Comparison of ENCODE assay signal across 8 cellular contexts in genomic region chr7:87154569-87154968, GRCh38. TPM values are rescaled to one million over a fixed set of nuclear protein-coding genes. Genes with fewer than 3 reads are reported as not detected.
DNase-seq lines count a peak whose midpoint lies in the region; ATAC-seq and TF ChIP-seq lines count a peak whose summit lies in the region.

No MANE protein-coding gene starts in this region.

- no peak for TF ChIP-seq CTCF in WTC11 (IDR thresholded peaks at IDR 0.05)

- peaks cover 15% of the 10 kb centered on the region for H3K36me3 Mint-ChIP-seq in activated CD4-positive, alpha-beta T cell treated with anti-CD3 and anti-CD28 coated beads, Interleukin-2, amount 10 ng/mL, durations not matched to agents 24 days and 14 days (ENCODE audit: low read depth)
- peaks cover 10% of the 10 kb centered on the region for H3K36me3 Mint-ChIP-seq in WTC11

- CTCF ChIA-PET in WTC11 (lab: Charles Lee), result interaction anchor here (0.9 to 2.5 kb wide), 2 partner anchors 64 to 249 kb away, joined by 3 to 7 read pairs; no protein-coding TSS in a partner anchor

- H3K27ac ChIP-seq in right cardiac atrium (ENCODE audit: low read length), result no peak overlapping the region
- no peak overlapping the region for H3K27ac ChIP-seq in stomach smooth muscle (ENCODE audit: low read length)
- no peak overlapping the region for H3K27ac ChIP-seq in effector memory CD4-positive, alpha-beta T cell (ENCODE audit: insufficient read depth, low read length, poor library complexity, severe bottlenecking)

- WGBS in right cardiac atrium, result 32% methylated on average over 3 of the region's 3 CpGs

- no peaks in the 10 kb centered on the region for H3K9me3 ChIP-seq in right cardiac atrium (ENCODE audit: control insufficient read depth, low read length)
- no peaks in the 10 kb centered on the region for H3K9me3 ChIP-seq in stomach smooth muscle (ENCODE audit: control insufficient read depth in 2 of 2, low read length in 2 of 2)
- H3K9me3 ChIP-seq in effector memory CD4-positive, alpha-beta T cell (ENCODE audit: control insufficient read depth, low read length), result no peaks in the 10 kb centered on the region

- no peak overlapping the region for H3K27ac Mint-ChIP-seq in activated CD4-positive, alpha-beta T cell treated with anti-CD3 and anti-CD28 coated beads, Interleukin-2, amount 10 ng/mL, durations not matched to agents 24 days and 14 days
- peak overlapping the region; percentile 57; the same call in 1 of the 2 replicates for H3K27ac Mint-ChIP-seq in WTC11

- H3K4me1 ChIP-seq in right cardiac atrium (ENCODE audit: control insufficient read depth, insufficient read depth, low read length) (no peaks in the 10 kb centered on the region), stomach smooth muscle (ENCODE audit: control insufficient read depth, insufficient read depth, low read length) (peaks cover 2% of the 10 kb centered on the region)
- peaks cover 24% of the 10 kb centered on the region for H3K4me1 ChIP-seq in effector memory CD4-positive, alpha-beta T cell (ENCODE audit: control insufficient read depth, insufficient read depth, low read length, poor library complexity, severe bottlenecking)

- no peaks in the 10 kb centered on the region for H3K27me3 ChIP-seq in right cardiac atrium (ENCODE audit: control insufficient read depth, insufficient read depth)
- H3K27me3 ChIP-seq in stomach smooth muscle (ENCODE audit: control insufficient read depth in 1 of 2, insufficient read depth in 2 of 2, low read length in 2 of 2), result no peaks in the 10 kb centered on the region
- H3K27me3 ChIP-seq in effector memory CD4-positive, alpha-beta T cell (replicated peaks; ENCODE audit: control insufficient read depth, insufficient read depth, low read length, poor library complexity, severe bottlenecking), result no peaks in the 10 kb centered on the region

- H3K9ac ChIP-seq in stomach smooth muscle (ENCODE audit: low read length in 2 of 2), result peak overlapping the region in 1 of 2 donors; percentile 98

- POLR2A ChIA-PET in WTC11 (lab: Charles Lee), result interaction anchor here (1.2 kb wide), 1 partner anchor 66 kb away, joined by 4 read pairs; no protein-coding TSS in a partner anchor

- H3K4me1 Mint-ChIP-seq in activated CD4-positive, alpha-beta T cell treated with anti-CD3 and anti-CD28 coated beads, Interleukin-2, amount 10 ng/mL, durations not matched to agents 24 days and 14 days, result peaks cover 33% of the 10 kb centered on the region
- peaks cover 40% of the 10 kb centered on the region for H3K4me1 Mint-ChIP-seq in WTC11

- no peak for ATAC-seq in WTC11
- ATAC-seq in right cardiac atrium, result no peak
- no peak for ATAC-seq in GM21423 (IDR thresholded peaks at IDR 0.05; ENCODE audit: unreplicated experiment)

- intact Hi-C loops in activated CD4-positive, alpha-beta T cell treated with anti-CD3 and anti-CD28 coated beads, Interleukin-2, amount 10 ng/mL, durations not matched to agents 24 days and 14 days (cut with micrococcal nuclease), result loop anchor here (5.0 kb wide), 3 partner anchors 33 to 723 kb away; partner anchors contain the start of genes DBF4, RUNDC3B and SLC25A40
- intact Hi-C loops in right cardiac atrium (cut with DNase I), result no loop called here

- H3K9me3 Mint-ChIP-seq in activated CD4-positive, alpha-beta T cell treated with anti-CD3 and anti-CD28 coated beads, Interleukin-2, amount 10 ng/mL, durations not matched to agents 24 days and 14 days, result no peaks in the 10 kb centered on the region
- H3K9me3 Mint-ChIP-seq in WTC11, result no peaks in the 10 kb centered on the region

- peak overlapping the region; percentile 88 for H3K4me3 Mint-ChIP-seq in activated CD4-positive, alpha-beta T cell treated with anti-CD3 and anti-CD28 coated beads, Interleukin-2, amount 10 ng/mL, durations not matched to agents 24 days and 14 days
- H3K4me3 Mint-ChIP-seq in WTC11, result peak overlapping the region; percentile 94

- DNase-seq in activated CD4-positive, alpha-beta T cell treated with anti-CD3 and anti-CD28 coated beads, Interleukin-2, amount 10 ng/mL, durations not matched to agents 24 days and 14 days, result no peak
- DNase-seq in activated CD4-positive, alpha-beta T cell treated with anti-CD3 and anti-CD28 coated beads, Interleukin-2, amount 50 U/mL, for 1 hour, result no peak
- DNase-seq in WTC11 (ENCODE audit: low spot score) (no peak), right cardiac atrium (no peak), NCI-H128 (lab: John Stamatoyannopoulos, UW; ENCODE audit: unreplicated experiment) (no peak)
- no peak for DNase-seq in effector memory CD4-positive, alpha-beta T cell

- H3K4me3 ChIP-seq in right cardiac atrium (ENCODE audit: low read length), result peak overlapping the region; percentile 49
- H3K4me3 ChIP-seq in stomach smooth muscle (ENCODE audit: low read length in 2 of 2), result peak overlapping the region; percentile 88 to 91
- H3K4me3 ChIP-seq in effector memory CD4-positive, alpha-beta T cell (ENCODE audit: insufficient read depth, low read depth, low read length, poor library complexity, severe bottlenecking), result no peak overlapping the region

- no peaks in the 10 kb centered on the region for H3K36me3 ChIP-seq in stomach smooth muscle (ENCODE audit: control insufficient read depth in 2 of 2, insufficient read depth in 2 of 2, low read length in 2 of 2)
- no peaks in the 10 kb centered on the region for H3K36me3 ChIP-seq in effector memory CD4-positive, alpha-beta T cell (ENCODE audit: control insufficient read depth, insufficient read depth, low read length)

- no peaks in the 10 kb centered on the region for H3K27me3 Mint-ChIP-seq in activated CD4-positive, alpha-beta T cell treated with anti-CD3 and anti-CD28 coated beads, Interleukin-2, amount 10 ng/mL, durations not matched to agents 24 days and 14 days
- no peaks in the 10 kb centered on the region for H3K27me3 Mint-ChIP-seq in WTC11 (ENCODE audit: low read depth)

TF ChIP-seq in WTC11, 78 proteins besides CTCF, POLR2A, EP300 and RAD21 (continues in another document):
- TF ChIP-seq, protein P1, sequence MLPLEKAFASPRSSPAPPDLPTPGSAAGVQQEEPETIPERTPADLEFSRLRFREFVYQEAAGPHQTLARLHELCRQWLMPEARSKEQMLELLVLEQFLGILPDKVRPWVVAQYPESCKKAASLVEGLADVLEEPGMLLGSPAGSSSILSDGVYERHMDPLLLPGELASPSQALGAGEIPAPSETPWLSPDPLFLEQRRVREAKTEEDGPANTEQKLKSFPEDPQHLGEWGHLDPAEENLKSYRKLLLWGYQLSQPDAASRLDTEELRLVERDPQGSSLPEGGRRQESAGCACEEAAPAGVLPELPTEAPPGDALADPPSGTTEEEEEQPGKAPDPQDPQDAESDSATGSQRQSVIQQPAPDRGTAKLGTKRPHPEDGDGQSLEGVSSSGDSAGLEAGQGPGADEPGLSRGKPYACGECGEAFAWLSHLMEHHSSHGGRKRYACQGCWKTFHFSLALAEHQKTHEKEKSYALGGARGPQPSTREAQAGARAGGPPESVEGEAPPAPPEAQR (CRISPR knock-in tag; IDR thresholded peaks at IDR 0.05), result no peak
- TF ChIP-seq PRDM15 (CRISPR knock-in tag; IDR thresholded peaks at IDR 0.05), result no peak
- TF ChIP-seq PRRX2 (CRISPR knock-in tag; IDR thresholded peaks at IDR 0.05), result no peak

RNA-seq across cellular contexts. Expression of gene DMTF1, which starts 2.3 kb away (rescaled TPM):
- total RNA-seq in activated CD4-positive, alpha-beta T cell treated with anti-CD3 and anti-CD28 coated beads, Interleukin-2, amount 10 ng/mL, durations not matched to agents 24 days and 14 days, result 95.7 and 102 TPM in 2 replicates
- total RNA-seq in WTC11 (2021) (79.3 to 87.9 TPM (median 86.8 TPM) in 3 replicates), right cardiac atrium (10 to 100 TPM; 33.5 to 36.5 (median 36.0) TPM)
- 23.7 TPM for polyA plus RNA-seq in right cardiac atrium
